In the genomic region with DNA sequence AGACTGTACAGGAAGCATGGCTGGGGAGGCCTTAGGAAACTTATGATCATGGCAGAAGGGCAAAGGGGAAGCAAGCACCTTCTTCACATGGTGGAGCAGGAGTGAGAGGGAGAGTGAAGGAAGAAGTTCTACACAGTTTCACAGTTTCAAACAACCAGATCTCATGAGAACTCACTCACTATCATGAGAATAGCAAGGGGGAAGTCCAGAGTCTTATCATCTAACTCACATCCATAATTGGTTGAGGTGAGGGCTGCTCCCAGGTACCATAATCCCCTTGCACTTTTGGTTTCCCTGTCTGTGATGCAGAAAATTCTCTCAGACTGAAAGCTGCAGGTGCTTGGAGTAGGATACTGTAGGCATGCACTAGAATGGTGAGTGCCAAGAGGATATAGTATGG, we compare ENCODE assay signal across 20 cellular contexts.
"Had no signal": no experiment of that assay in that cellular context is flagged by ENCODE, and none has a peak within 500 bp of the region (broad histone marks: within the 10 kb centered on the region; RNA-seq: fewer than 3 reads in every experiment).

No MANE protein-coding gene starts in this region.

- H3K9me3 Mint-ChIP-seq: effector memory CD8-positive, alpha-beta T cell; natural killer cell; stimulated activated effector memory CD8-positive, alpha-beta T cell treated with anti-CD3 and anti-CD28 coated beads, Interleukin-12 subunit alpha, Interleukin-12 subunit beta, amount 100 ng/mL, for 72 hours; type B pancreatic cell had no signal

- H3K27ac Mint-ChIP-seq: effector memory CD8-positive, alpha-beta T cell; natural killer cell; stimulated activated effector memory CD8-positive, alpha-beta T cell treated with anti-CD3 and anti-CD28 coated beads, Interleukin-12 subunit alpha, Interleukin-12 subunit beta, amount 100 ng/mL, for 72 hours; type B pancreatic cell had no signal

- ATAC-seq: effector memory CD8-positive, alpha-beta T cell; gastrocnemius medialis; left ventricle myocardium superior; lower lobe of right lung; natural killer cell; psoas muscle; right cardiac atrium; stimulated activated effector memory CD8-positive, alpha-beta T cell treated with anti-CD3 and anti-CD28 coated beads, Interleukin-12 subunit alpha, Interleukin-12 subunit beta, amount 100 ng/mL, for 72 hours had no signal

- H3K36me3 ChIP-seq: gastrocnemius medialis, lower lobe of right lung, ovary, sigmoid colon, thyroid gland had no signal

- H3K36me3 Mint-ChIP-seq: natural killer cell; stimulated activated effector memory CD8-positive, alpha-beta T cell treated with anti-CD3 and anti-CD28 coated beads, Interleukin-12 subunit alpha, Interleukin-12 subunit beta, amount 100 ng/mL, for 72 hours; type B pancreatic cell had no signal

- H3K4me1 Mint-ChIP-seq: stimulated activated effector memory CD8-positive, alpha-beta T cell treated with anti-CD3 and anti-CD28 coated beads, Interleukin-12 subunit alpha, Interleukin-12 subunit beta, amount 100 ng/mL, for 72 hours had no signal

- DNase-seq: cortex of kidney; effector memory CD8-positive, alpha-beta T cell; foreskin fibroblast; gastrocnemius medialis; head of caudate nucleus; left ventricle myocardium superior; lower lobe of right lung; natural killer cell; occipital lobe; ovary; posterior cingulate gyrus; psoas muscle; right cardiac atrium; sigmoid colon; stimulated activated CD4-positive, alpha-beta T cell treated with anti-CD3 and anti-CD28 coated beads, Interleukin-2, amount 100 ng/mL, for 24 hours; stimulated activated CD4-positive, alpha-beta T cell treated with anti-CD3 and anti-CD28 coated beads, Interleukin-4, amount 100 ng/mL, for 24 hours; thyroid gland had no signal

- H3K27me3 ChIP-seq: gastrocnemius medialis, ovary, sigmoid colon, thyroid gland had no signal

- H3K4me3 ChIP-seq: gastrocnemius medialis, lower lobe of right lung, ovary, psoas muscle, sigmoid colon, thyroid gland had no signal

- H3K4me3 Mint-ChIP-seq: effector memory CD8-positive, alpha-beta T cell; natural killer cell; stimulated activated effector memory CD8-positive, alpha-beta T cell treated with anti-CD3 and anti-CD28 coated beads, Interleukin-12 subunit alpha, Interleukin-12 subunit beta, amount 100 ng/mL, for 72 hours; stimulated activated naive CD8-positive, alpha-beta T cell treated with anti-CD3 and anti-CD28 coated beads, Interleukin-15, Interleukin-2, amounts not matched to agents 100 ng/mL and 50 ng/mL, for 24 hours; type B pancreatic cell had no signal
